In the genomic region with DNA sequence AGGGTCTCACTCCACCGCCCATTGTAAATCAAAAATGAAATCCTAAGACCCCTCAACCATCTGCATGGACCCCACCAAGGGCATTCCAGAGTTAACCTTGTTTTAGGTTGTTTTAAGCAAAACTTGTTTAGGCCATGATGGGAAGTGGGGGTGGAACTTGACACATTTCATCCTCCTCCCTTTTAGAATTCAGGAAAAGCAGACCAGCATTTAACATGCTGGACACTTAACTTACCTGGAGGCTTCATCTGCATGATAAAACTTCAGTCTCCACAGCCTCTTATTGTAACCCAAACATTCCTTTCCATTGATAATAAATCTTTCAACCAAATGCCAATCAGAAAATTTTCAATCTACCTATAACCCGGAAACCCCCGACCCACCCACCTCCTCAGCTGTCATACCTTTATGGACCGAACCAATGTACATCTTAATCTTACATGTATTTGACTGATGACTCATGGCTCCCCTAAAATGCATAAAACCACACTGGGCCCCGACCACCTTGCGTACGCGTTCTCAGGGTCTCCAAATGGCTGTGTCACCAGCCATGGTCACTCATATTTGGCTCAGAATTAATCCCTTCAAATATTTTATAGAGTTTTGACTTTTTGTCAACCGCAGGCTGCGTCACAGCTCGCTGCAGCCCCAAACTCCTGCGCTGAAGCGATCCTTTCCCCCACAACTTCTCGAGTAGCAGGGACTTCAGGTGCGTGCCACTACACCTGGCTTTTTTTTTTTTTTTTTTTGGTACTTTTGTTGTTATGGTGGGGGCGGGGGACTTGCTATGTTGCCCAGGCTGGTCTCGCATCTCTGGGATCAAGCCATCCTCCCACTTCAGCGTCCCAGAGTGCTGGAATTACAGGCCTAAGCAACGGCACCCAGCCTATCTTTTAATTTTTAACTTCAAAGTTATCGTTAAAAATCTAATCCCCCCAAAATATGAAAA, we compare ENCODE assay signal across 8 cellular contexts. TPM values are rescaled to one million over a fixed set of nuclear protein-coding genes. Genes with fewer than 3 reads are reported as not detected.
A peak's percentile ranks its signal among the peaks of the same experiment; 100 is the strongest.
DNase-seq lines count a peak whose midpoint lies in the region; ATAC-seq and TF ChIP-seq lines count a peak whose summit lies in the region.

No MANE protein-coding gene starts in this region.

- intact Hi-C loops in breast epithelium (cut with DNase I; ENCODE audit: low total_unique reads) = no loop called here

- H3K9me3 ChIP-seq in breast epithelium (no peaks in the 10 kb centered on the region), mucosa of stomach (ENCODE audit: control insufficient read depth, low read length) (no peaks in the 10 kb centered on the region)

- no peak for TF ChIP-seq POLR2A in breast epithelium (IDR thresholded peaks at IDR 0.05)

- DNase-seq in stimulated activated CD4-positive, alpha-beta T cell treated with anti-CD3 and anti-CD28 coated beads, Interleukin-15, amount 100 ng/mL, for 24 hours = peak; percentile 9
- no peak for DNase-seq in stimulated activated CD4-positive, alpha-beta T cell treated with anti-CD3 and anti-CD28 coated beads, Interleukin-1b, Interleukin-23, amount 100 ng/mL, for 48 hours
- DNase-seq in breast epithelium (ENCODE audit: low spot score in 2 of 2) (no peak), epidermal melanocyte (ENCODE audit: insufficient read length, low spot score) (no peak)

- no peak for ATAC-seq in GM21360 (IDR thresholded peaks at IDR 0.05; ENCODE audit: unreplicated experiment)
- ATAC-seq in GM19351 (IDR thresholded peaks at IDR 0.05; ENCODE audit: unreplicated experiment) = no peak
- ATAC-seq in HG02981 (IDR thresholded peaks at IDR 0.05; ENCODE audit: unreplicated experiment) = no peak

- no peak for TF ChIP-seq CTCF in breast epithelium (IDR thresholded peaks at IDR 0.05)

- H3K36me3 ChIP-seq in breast epithelium (no peaks in the 10 kb centered on the region), mucosa of stomach (ENCODE audit: control insufficient read depth, insufficient read depth, low read length) (no peaks in the 10 kb centered on the region)

- peak overlapping the region; percentile 100 for H3K9ac ChIP-seq in mucosa of stomach (ENCODE audit: low read length)

- H3K4me1 ChIP-seq in breast epithelium (no peaks in the 10 kb centered on the region), mucosa of stomach (ENCODE audit: control insufficient read depth, insufficient read depth, low read length) (peaks cover 16% of the 10 kb centered on the region)

- peak overlapping the region in 1 of 2 donors; percentile 100 for H3K27ac ChIP-seq in breast epithelium

- no peaks in the 10 kb centered on the region for H3K27me3 ChIP-seq in breast epithelium
- no peaks in the 10 kb centered on the region for H3K27me3 ChIP-seq in mucosa of stomach (ENCODE audit: control insufficient read depth, insufficient read depth, low read length)

- H3K4me3 ChIP-seq in breast epithelium (peak overlapping the region; percentile 68 to 92 (median 83)), mucosa of stomach (ENCODE audit: low read length) (no peak overlapping the region)

RNA-seq across cellular contexts. Expression of a gene that starts 0.9 kb away (rescaled TPM):
- 10 to 100 TPM; 15.4 to 46.0 (median 31.5) TPM for total RNA-seq in breast epithelium

RNA-seq across cellular contexts. Expression of a gene that starts 56.0 kb away (rescaled TPM):
- 10 to 100 TPM; 41.0 to 63.4 (median 44.8) TPM for total RNA-seq in breast epithelium
